8 cellular contexts compared by ENCODE assay signal in genomic region chr9:128657344-128657704, GRCh38. TPM values are rescaled to one million over a fixed set of nuclear protein-coding genes. Genes with fewer than 3 reads are reported as not detected.
DNase-seq lines count a peak whose midpoint lies in the region; ATAC-seq and TF ChIP-seq lines count a peak whose summit lies in the region.

No MANE protein-coding gene starts in this region.

- no peaks in the 10 kb centered on the region for H3K27me3 ChIP-seq in HCT116 (ENCODE audit: insufficient read depth, low read length)
- H3K27me3 ChIP-seq in foreskin keratinocyte = no peaks in the 10 kb centered on the region
- H3K27me3 ChIP-seq in skeletal muscle tissue (ENCODE audit: control insufficient read depth in 3 of 3, insufficient read depth in 3 of 3, low read length in 3 of 3) = no peaks in the 10 kb centered on the region

- RAD21 ChIA-PET in HCT116 (lab: Charles Lee; ENCODE audit: low non-redundant PET in 1 of 2, low total read pairs in 2 of 2, uncharacterized antibody in 2 of 2, unreplicated experiment in 2 of 2) = no interaction called here

- H3K27ac Mint-ChIP-seq in T-helper 17 cell = peak overlapping the region; percentile 96

- peak overlapping the region; percentile 99 for H3K4me2 ChIP-seq in HCT116 (ENCODE audit: low read length)

- CTCF ChIA-PET in HCT116 (lab: Charles Lee) = interaction anchor here (1.1 kb wide), 1 partner anchor 22 kb away, joined by 3 read pairs; no protein-coding TSS in a partner anchor

- TSS peak; percentile 95 for BruUV-seq in HCT116 (replicated peaks; lab: Mats Ljungman, UMichigan)

- ATAC-seq in HCT116 = no peak
- ATAC-seq in T-helper 17 cell = no peak
- ATAC-seq in foreskin keratinocyte = no peak
- no peak for ATAC-seq in HG03521 (IDR thresholded peaks at IDR 0.05; ENCODE audit: unreplicated experiment)
- no peak for ATAC-seq in GM21825 (IDR thresholded peaks at IDR 0.05; ENCODE audit: unreplicated experiment)

- peaks cover 35% of the 10 kb centered on the region for H3K79me2 ChIP-seq in HCT116 (ENCODE audit: insufficient read depth, low read length)

- POLR2A ChIA-PET in HCT116 (lab: Charles Lee) = interaction anchor here (0.8 to 1.1 kb wide), 4 partner anchors 9 to 50 kb away, joined by 3 to 4 read pairs (median 3); no protein-coding TSS in a partner anchor

- no peak for DNase-seq in HCT116 (ENCODE audit: low read depth, low spot score)
- no peak for DNase-seq in T-helper 17 cell
- no peak for DNase-seq in foreskin keratinocyte
- DNase-seq in OCI-M2 (lab: John Stamatoyannopoulos, UW; ENCODE audit: unreplicated experiment) = no peak
- no peak for DNase-seq in erythroblast (lab: John Stamatoyannopoulos, UW)

- H3K27me3 Mint-ChIP-seq in T-helper 17 cell = no peaks in the 10 kb centered on the region

- no peaks in the 10 kb centered on the region for H3K9me3 ChIP-seq in HCT116 (ENCODE audit: control insufficient read depth in 1 of 2, insufficient read depth in 1 of 2, low read depth in 1 of 2, low read length in 2 of 2)
- H3K9me3 ChIP-seq in T-helper 17 cell (ENCODE audit: control insufficient read depth, low read length, poor library complexity, severe bottlenecking) = no peaks in the 10 kb centered on the region
- H3K9me3 ChIP-seq in skeletal muscle tissue (ENCODE audit: control insufficient read depth in 3 of 3, low read length in 3 of 3) = no peaks in the 10 kb centered on the region

- H3K36me3 ChIP-seq in HCT116 (ENCODE audit: control insufficient read depth in 1 of 2, insufficient read depth in 2 of 2, low read length in 2 of 2) (no peaks in the 10 kb centered on the region; a peak in 1 of 4 replicates), skeletal muscle tissue (ENCODE audit: control insufficient read depth in 3 of 3, insufficient read depth in 3 of 3, low read length in 3 of 3) (no peaks in the 10 kb centered on the region)

- peak overlapping the region; percentile 92 for H3K4me3 Mint-ChIP-seq in T-helper 17 cell

- H3K4me3 ChIP-seq in HCT116 (replicated peaks in 1 of 2; ENCODE audit: low read depth in 1 of 2, low read length in 2 of 2) (peak overlapping the region; percentile 75 to 83), skeletal muscle tissue (ENCODE audit: low read length in 3 of 3) (peak overlapping the region; percentile 86 to 94 (median 93))

- H3K4me1 Mint-ChIP-seq in T-helper 17 cell = peaks cover 5% of the 10 kb centered on the region

- H3K9ac ChIP-seq in HCT116 (ENCODE audit: low read length) (peak overlapping the region; percentile 98), skeletal muscle tissue (ENCODE audit: low read depth in 1 of 3, low read length in 3 of 3) (peak overlapping the region; percentile 83 to 100 (median 95))

- intact Hi-C loops in HCT116 (cut with micrococcal nuclease) = no loop called here

- no peak for TF ChIP-seq CTCF in HCT116 (IDR thresholded peaks at IDR 0.05 in 2 of 3, conservative IDR thresholded peaks at IDR 0.05 in 1 of 3; ENCODE audit: borderline replicate concordance in 1 of 3, insufficient read depth in 1 of 3, low read depth in 2 of 3, low read length in 2 of 3)
- TF ChIP-seq CTCF in foreskin keratinocyte (conservative IDR thresholded peaks at IDR 0.05) = no peak

- H4K20me1 ChIP-seq in HCT116 (ENCODE audit: insufficient read depth) = no peaks in the 10 kb centered on the region

- no peak for TF ChIP-seq POLR2A in HCT116 (IDR thresholded peaks at IDR 0.05; ENCODE audit: borderline replicate concordance, extremely low read depth, insufficient read depth, insufficient read length)
- no peak for TF ChIP-seq POLR2A in erythroblast (IDR thresholded peaks at IDR 0.05; ENCODE audit: low read length)

- H3K27ac ChIP-seq in HCT116 (ENCODE audit: low read depth, low read length) (peak overlapping the region; percentile 90), foreskin keratinocyte (peak overlapping the region; percentile 100), skeletal muscle tissue (ENCODE audit: low read depth, low read length) (peak overlapping the region; percentile 96)

- no peak for TF ChIP-seq RAD21 in HCT116 (IDR thresholded peaks at IDR 0.05; ENCODE audit: low read depth)

- no peaks in the 10 kb centered on the region for H3K36me3 Mint-ChIP-seq in T-helper 17 cell (ENCODE audit: low read depth)

- no peaks in the 10 kb centered on the region for H3K9me2 ChIP-seq in HCT116 (ENCODE audit: insufficient read depth)

- H3K4me1 ChIP-seq in HCT116 (ENCODE audit: control insufficient read depth in 1 of 2, insufficient read depth in 2 of 2, low read length in 2 of 2) (peaks cover 6 to 32% of the 10 kb centered on the region in 2 experiments), foreskin keratinocyte (peaks cover 4% of the 10 kb centered on the region), skeletal muscle tissue (ENCODE audit: control insufficient read depth in 3 of 3, insufficient read depth in 3 of 3, low read length in 3 of 3) (peaks cover 0 to 8% (median 2%) of the 10 kb centered on the region in 3 donors)

- peak overlapping the region; percentile 18 for H2AFZ ChIP-seq in HCT116 (ENCODE audit: low read depth, low read length, poor library complexity, severe bottlenecking)

TF ChIP-seq in HCT116, 20 proteins besides CTCF, POLR2A, EP300 and RAD21 (continues in another document):
- TF ChIP-seq YY1 (IDR thresholded peaks at IDR 0.05; ENCODE audit: extremely low read depth, insufficient replicate concordance, low read depth, low read length) (no peak), EGR1 (IDR thresholded peaks at IDR 0.05; ENCODE audit: low read depth) (no peak), FOSL1 (IDR thresholded peaks at IDR 0.05; ENCODE audit: low read depth) (no peak), CEBPB (IDR thresholded peaks at IDR 0.05; ENCODE audit: low read depth) (no peak), CBX3 (IDR thresholded peaks at IDR 0.05; ENCODE audit: low read depth) (no peak), ZFX (IDR thresholded peaks at IDR 0.05) (no peak), MAX (IDR thresholded peaks at IDR 0.05) (no peak), EZH2phosphoT487 (IDR thresholded peaks at IDR 0.05; ENCODE audit: borderline replicate concordance) (no peak), TCF7L2 (IDR thresholded peaks at IDR 0.05; ENCODE audit: borderline replicate concordance, extremely low read depth, insufficient read depth, insufficient read length) (no peak), ZBTB33 (IDR thresholded peaks at IDR 0.05; ENCODE audit: extremely low read depth, insufficient replicate concordance, low read length) (no peak), EZH2 (IDR thresholded peaks at IDR 0.05) (no peak), SRF (IDR thresholded peaks at IDR 0.05; ENCODE audit: low read depth) (no peak)

RNA-seq across cellular contexts. Expression of gene DYNC2I2, which starts 0.7 kb away (rescaled TPM):
- 155 TPM for total RNA-seq in HCT116 (2021; ENCODE audit: unreplicated experiment)
- polyA plus RNA-seq in HCT116 (2012) = 150 and 152 TPM in 2 replicates
- 1 to 10 TPM; 3.7 to 3.8 TPM for total RNA-seq in T-helper 17 cell
- total RNA-seq in foreskin keratinocyte = 66.6 and 77.3 TPM in 2 replicates
- 84.8 and 92.9 TPM in 2 replicates for polyA plus RNA-seq in foreskin keratinocyte
- 31.8 TPM for total RNA-seq in skeletal muscle tissue

RNA-seq across cellular contexts. Expression of gene SET, which starts 31.7 kb away (rescaled TPM):
- 595 TPM for total RNA-seq in HCT116 (2021; ENCODE audit: unreplicated experiment)
- 271 and 320 TPM in 2 replicates for polyA plus RNA-seq in HCT116 (2012)
- total RNA-seq in T-helper 17 cell = 100 to 1,000 TPM; 223 to 231 TPM
- 400 and 487 TPM in 2 replicates for total RNA-seq in foreskin keratinocyte
- polyA plus RNA-seq in foreskin keratinocyte = 221 and 296 TPM in 2 replicates
- 336 TPM for total RNA-seq in skeletal muscle tissue

RNA-seq across cellular contexts. Expression of gene PKN3, which starts 45.0 kb away (rescaled TPM):
- 37.9 TPM for total RNA-seq in HCT116 (2021; ENCODE audit: unreplicated experiment)
- 30.1 and 34.1 TPM in 2 replicates for polyA plus RNA-seq in HCT116 (2012)
- total RNA-seq in T-helper 17 cell = 1 to 10 TPM in 1 of 2 donors, under 1 TPM in 1; 0.96 to 2.0 TPM
- 7.1 and 9.3 TPM in 2 replicates for total RNA-seq in foreskin keratinocyte
- 7.7 and 8.8 TPM in 2 replicates for polyA plus RNA-seq in foreskin keratinocyte
- total RNA-seq in skeletal muscle tissue = 2.1 TPM
